Comparison of ENCODE assay signal across 8 cellular contexts in genomic region chr10:50275650-50276235, GRCh38. TPM values are rescaled to one million over a fixed set of nuclear protein-coding genes. Genes with fewer than 3 reads are reported as not detected.
DNase-seq lines count a peak whose midpoint lies in the region.

No MANE protein-coding gene starts in this region.

- no peak overlapping the region for H3K4me3 ChIP-seq in H7 (ENCODE audit: insufficient read depth, low read depth, low read length)

- H3K27me3 ChIP-seq in H7 (ENCODE audit: control insufficient read depth, insufficient read depth, low read length), result no peaks in the 10 kb centered on the region; the same call in 1 of the 2 replicates

- DNase-seq in DMS 273 (lab: John Stamatoyannopoulos, UW; ENCODE audit: unreplicated experiment), result peak; percentile 41
- no peak for DNase-seq in DMS 273 treated with DMSO at 0.1 percent for 48 hours (lab: John Stamatoyannopoulos, UW)
- DNase-seq in H7, result peak; percentile 20
- peak; percentile 48 for DNase-seq in NCI-H460 (ENCODE audit: extremely low read depth, low read depth)
- peak; percentile 29 for DNase-seq in activated naive CD8-positive, alpha-beta T cell treated with anti-CD3 and anti-CD28 coated beads for 36 hours
- peak; percentile 67 for DNase-seq in islet precursor cell
- peak; percentile 8 to 22 for DNase-seq in stimulated activated CD8-positive, alpha-beta memory T cell treated with anti-CD3 and anti-CD28 coated beads, Interleukin-2, amount 100 ng/mL, for 48 hours (ENCODE audit: low read depth in 2 of 2)
- no peak for DNase-seq in amniotic stem cell (lab: John Stamatoyannopoulos, UW)

- no peaks in the 10 kb centered on the region for H3K36me3 Mint-ChIP-seq in activated naive CD8-positive, alpha-beta T cell treated with anti-CD3 and anti-CD28 coated beads for 36 hours

- H3K9me3 Mint-ChIP-seq in activated naive CD8-positive, alpha-beta T cell treated with anti-CD3 and anti-CD28 coated beads for 36 hours, result no peaks in the 10 kb centered on the region

- no peaks in the 10 kb centered on the region for H3K4me1 Mint-ChIP-seq in activated naive CD8-positive, alpha-beta T cell treated with anti-CD3 and anti-CD28 coated beads for 36 hours

- no peaks in the 10 kb centered on the region for H3K36me3 ChIP-seq in H7 (replicated peaks; ENCODE audit: control insufficient read depth, insufficient read depth, low read length)

- H3K27ac Mint-ChIP-seq in activated naive CD8-positive, alpha-beta T cell treated with anti-CD3 and anti-CD28 coated beads for 36 hours, result no peak overlapping the region

- peaks cover 36% of the 10 kb centered on the region for H3K27me3 Mint-ChIP-seq in activated naive CD8-positive, alpha-beta T cell treated with anti-CD3 and anti-CD28 coated beads for 36 hours

- no peak overlapping the region for H3K4me3 Mint-ChIP-seq in activated naive CD8-positive, alpha-beta T cell treated with anti-CD3 and anti-CD28 coated beads for 36 hours

RNA-seq across cellular contexts. Expression of gene ASAH2, which starts 24.4 kb away (rescaled TPM):
- total RNA-seq in H7 (2014; rRNA removed; shearing (Covaris generic)), result 0.59 and 4.4 TPM in 2 replicates
- 5.7 and 12.8 TPM in 2 replicates for total RNA-seq in NCI-H460 (2014; rRNA removed; shearing (Covaris generic))
- 1.5 and 2.0 TPM in 2 replicates for polyA plus RNA-seq in NCI-H460 (2014; cell fraction: nucleus; rRNA removed)
- total RNA-seq in activated naive CD8-positive, alpha-beta T cell treated with anti-CD3 and anti-CD28 coated beads for 36 hours, result 1 to 10 TPM; 5.9 to 6.6 TPM

Comparison
In these comparisons a context has a peak if more than half of its experiments do, and no peak if none do; other contexts are left out.
1. DNase-seq: peak in DMS 273 (single experiment), H7 (single experiment), NCI-H460 (single experiment), activated naive CD8-positive, alpha-beta T cell treated with anti-CD3 and anti-CD28 coated beads for 36 hours (single experiment), islet precursor cell (single experiment) and stimulated activated CD8-positive, alpha-beta memory T cell treated with anti-CD3 and anti-CD28 coated beads, Interleukin-2, amount 100 ng/mL, for 48 hours (2 of 2); none in DMS 273 treated with DMSO at 0.1 percent for 48 hours (single experiment) and amniotic stem cell (single experiment).